In the genomic region with DNA sequence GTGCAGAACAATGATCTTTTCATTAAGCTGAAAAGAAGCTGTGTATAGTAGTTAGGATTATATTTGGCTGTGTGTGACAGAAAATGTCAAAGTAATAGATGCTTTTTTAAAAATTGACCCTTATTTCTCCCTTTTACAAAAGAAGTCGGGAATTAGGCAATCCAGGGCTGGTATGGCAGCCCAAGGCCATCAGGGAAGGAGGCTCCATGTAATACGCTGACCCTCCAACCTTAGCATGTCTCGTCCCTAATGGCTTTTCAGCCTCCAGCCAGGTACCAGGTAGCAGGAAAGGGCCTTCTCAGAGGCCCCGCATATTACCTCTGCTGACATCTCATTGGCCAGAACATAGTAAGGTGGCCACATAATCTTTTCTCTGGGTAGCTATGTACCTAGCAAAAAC, we compare ENCODE assay signal across 1 cellular context.
TF ChIP-seq lines count a peak whose summit lies in the region.

No MANE protein-coding gene starts in this region.

TF ChIP-seq in GM12878, 131 proteins besides CTCF, POLR2A, EP300 and RAD21:
- no peak for TF ChIP-seq RBBP5 (conservative IDR thresholded peaks at IDR 0.05)
- TF ChIP-seq MTA2 (IDR thresholded peaks at IDR 0.05; ENCODE audit: low read depth) = no peak
- no peak for TF ChIP-seq NR2F1 (conservative IDR thresholded peaks at IDR 0.05)
- no peak for TF ChIP-seq BRCA1 (IDR thresholded peaks at IDR 0.05; ENCODE audit: low read depth, low read length)
- TF ChIP-seq SIX5 (IDR thresholded peaks at IDR 0.05; ENCODE audit: low read depth, low read length, severe bottlenecking) = no peak
- TF ChIP-seq IKZF2 (IDR thresholded peaks at IDR 0.05) = no peak
- TF ChIP-seq HDAC6 (IDR thresholded peaks at IDR 0.05; ENCODE audit: unreplicated experiment) = no peak
- no peak for TF ChIP-seq PML (IDR thresholded peaks at IDR 0.05; ENCODE audit: low read length)
- no peak for TF ChIP-seq STAT3 (IDR thresholded peaks at IDR 0.05; ENCODE audit: low read depth, low read length)
- no peak for TF ChIP-seq SREBF2 (IDR thresholded peaks at IDR 0.05; ENCODE audit: low read length)
